9 cellular contexts compared by ENCODE assay signal in genomic region chr2:238169708-238170251, GRCh38. TPM values are rescaled to one million over a fixed set of nuclear protein-coding genes. Genes with fewer than 3 reads are reported as not detected.
DNase-seq lines count a peak whose midpoint lies in the region; ATAC-seq and TF ChIP-seq lines count a peak whose summit lies in the region.
"Had no signal": no experiment of that assay in that cellular context is flagged by ENCODE, and none has a peak within 500 bp of the region (broad histone marks: within the 10 kb centered on the region; RNA-seq: fewer than 3 reads in every experiment).

No MANE protein-coding gene starts in this region.

- TF ChIP-seq CTCF in thyroid gland (IDR thresholded peaks at IDR 0.05) (no peak), WTC11 (IDR thresholded peaks at IDR 0.05) (no peak)

- H3K27me3 Mint-ChIP-seq in T-helper 1 cell treated with Interleukin-12 subunit alpha and Interleukin-12 subunit beta and Interleukin-4 antibody, amounts not matched to agents 30 μg/mL and 1 μg/mL, for 36 hours (ENCODE audit: low read depth), result peaks cover 9% of the 10 kb centered on the region
- peaks cover 5 to 19% (median 10%) of the 10 kb centered on the region in 3 donors for H3K27me3 Mint-ChIP-seq in immature natural killer cell (ENCODE audit: low read depth in 3 of 3)
- H3K27me3 Mint-ChIP-seq in WTC11 (ENCODE audit: low read depth), result peaks cover 12% of the 10 kb centered on the region

- CTCF ChIA-PET in WTC11 (lab: Charles Lee), result interaction anchor here (0.6 kb wide), 1 partner anchor 12 kb away, joined by 3 read pairs; no protein-coding TSS in a partner anchor

- no peaks in the 10 kb centered on the region for H3K4me1 Mint-ChIP-seq in T-helper 1 cell treated with Interleukin-12 subunit alpha and Interleukin-12 subunit beta and Interleukin-4 antibody, amounts not matched to agents 30 μg/mL and 1 μg/mL, for 36 hours (ENCODE audit: low read depth)
- peaks cover 68 to 74% of the 10 kb centered on the region in 2 donors for H3K4me1 Mint-ChIP-seq in immature natural killer cell
- H3K4me1 Mint-ChIP-seq in WTC11, result no peaks in the 10 kb centered on the region

- H3K36me3 Mint-ChIP-seq in T-helper 1 cell treated with Interleukin-12 subunit alpha and Interleukin-12 subunit beta and Interleukin-4 antibody, amounts not matched to agents 30 μg/mL and 1 μg/mL, for 36 hours (ENCODE audit: low read depth), result peaks cover 22% of the 10 kb centered on the region
- H3K36me3 Mint-ChIP-seq in immature natural killer cell (peaks cover 20 to 32% (median 21%) of the 10 kb centered on the region in 3 donors), WTC11 (peaks cover 39% of the 10 kb centered on the region)

- H3K27me3 ChIP-seq in thyroid gland, result no peaks in the 10 kb centered on the region

- peaks cover 14 to 20% of the 10 kb centered on the region in 2 donors for H3K36me3 ChIP-seq in thyroid gland

- peak overlapping the region; percentile 29 for H3K27ac Mint-ChIP-seq in T-helper 1 cell treated with Interleukin-12 subunit alpha and Interleukin-12 subunit beta and Interleukin-4 antibody, amounts not matched to agents 30 μg/mL and 1 μg/mL, for 36 hours
- H3K27ac Mint-ChIP-seq in immature natural killer cell, result peak overlapping the region in 5 of 6 donors; percentile 62 to 88 (median 84)
- H3K27ac Mint-ChIP-seq in WTC11, result no peak overlapping the region

- peaks cover 67 to 87% of the 10 kb centered on the region in 2 donors for H3K4me1 ChIP-seq in thyroid gland

- 37 to 40% methylated on average over 5 of the region's 5 CpGs for whole genome bisulfite sequencing in thyroid gland, 2 donors

- H3K27ac ChIP-seq in thyroid gland, result peak overlapping the region; percentile 47 to 78 (median 51)

- no peaks in the 10 kb centered on the region for H3K9me3 Mint-ChIP-seq in T-helper 1 cell treated with Interleukin-12 subunit alpha and Interleukin-12 subunit beta and Interleukin-4 antibody, amounts not matched to agents 30 μg/mL and 1 μg/mL, for 36 hours
- H3K9me3 Mint-ChIP-seq in immature natural killer cell, result no peaks in the 10 kb centered on the region
- H3K9me3 Mint-ChIP-seq in WTC11, result no peaks in the 10 kb centered on the region
- H3K9me3 Mint-ChIP-seq: CD4-positive, CD25-positive, alpha-beta regulatory T cell had no signal

- POLR2A ChIA-PET in WTC11 (lab: Charles Lee), result no interaction called here

- no peaks in the 10 kb centered on the region for H3K9me3 ChIP-seq in thyroid gland

- no peak overlapping the region for H3K4me3 ChIP-seq in thyroid gland (replicated peaks in 1 of 3)

- no peak for DNase-seq in T-helper 1 cell
- peak; percentile 85 for DNase-seq in amniotic stem cell (lab: John Stamatoyannopoulos, UW)
- no peak for DNase-seq in immature natural killer cell
- DNase-seq in thyroid gland, result peak; percentile 70 to 78
- DNase-seq in DMS79 treated with DMSO at 0.1 percent for 48 hours (lab: John Stamatoyannopoulos, UW), result no peak
- DNase-seq in WTC11 (ENCODE audit: low spot score), result no peak
- DNase-seq: CD4-positive, CD25-positive, alpha-beta regulatory T cell had no signal

- no peak for TF ChIP-seq POLR2A in thyroid gland (IDR thresholded peaks at IDR 0.05)

- intact Hi-C loops in thyroid gland (cut with DNase I), result no loop called here

- H3K4me3 Mint-ChIP-seq in T-helper 1 cell treated with Interleukin-12 subunit alpha and Interleukin-12 subunit beta and Interleukin-4 antibody, amounts not matched to agents 30 μg/mL and 1 μg/mL, for 36 hours, result no peak overlapping the region
- H3K4me3 Mint-ChIP-seq in immature natural killer cell (peak overlapping the region in 3 of 5 donors; percentile 54 to 66 (median 62)), WTC11 (no peak overlapping the region)
- H3K4me3 Mint-ChIP-seq: CD4-positive, CD25-positive, alpha-beta regulatory T cell had no signal

- ATAC-seq in HG03139 (IDR thresholded peaks at IDR 0.05; ENCODE audit: unreplicated experiment) (no peak), WTC11 (no peak)

TF ChIP-seq in WTC11, 78 proteins besides CTCF, POLR2A, EP300 and RAD21:
- TF ChIP-seq, protein P1, sequence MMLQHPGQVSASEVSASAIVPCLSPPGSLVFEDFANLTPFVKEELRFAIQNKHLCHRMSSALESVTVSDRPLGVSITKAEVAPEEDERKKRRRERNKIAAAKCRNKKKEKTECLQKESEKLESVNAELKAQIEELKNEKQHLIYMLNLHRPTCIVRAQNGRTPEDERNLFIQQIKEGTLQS (CRISPR knock-in tag; conservative IDR thresholded peaks at IDR 0.05), result no peak
- no peak for TF ChIP-seq NFE2L1 (CRISPR knock-in tag; IDR thresholded peaks at IDR 0.05)
- no peak for TF ChIP-seq KAT7 (CRISPR knock-in tag; IDR thresholded peaks at IDR 0.05; ENCODE audit: borderline replicate concordance)
- no peak for TF ChIP-seq RORB (CRISPR knock-in tag; IDR thresholded peaks at IDR 0.05)
- TF ChIP-seq TEAD1 (CRISPR knock-in tag; IDR thresholded peaks at IDR 0.05), result no peak
- TF ChIP-seq ZNF671 (CRISPR knock-in tag; IDR thresholded peaks at IDR 0.05), result no peak
- no peak for TF ChIP-seq PRRX2 (CRISPR knock-in tag; IDR thresholded peaks at IDR 0.05)
- no peak for TF ChIP-seq RELA (CRISPR knock-in tag; IDR thresholded peaks at IDR 0.05; ENCODE audit: borderline replicate concordance)
- TF ChIP-seq IRF2 (CRISPR knock-in tag; IDR thresholded peaks at IDR 0.05; ENCODE audit: borderline replicate concordance, low read depth), result no peak
- no peak for TF ChIP-seq ETV6 (CRISPR knock-in tag; IDR thresholded peaks at IDR 0.05)
- no peak for TF ChIP-seq ZNF232 (CRISPR knock-in tag; IDR thresholded peaks at IDR 0.05)

RNA-seq across cellular contexts. Expression of gene ERFE, which starts 11.0 kb away (rescaled TPM):
- 1 to 10 TPM; 4.6 to 6.2 (median 5.7) TPM for polyA plus RNA-seq in immature natural killer cell
- 10 to 100 TPM in 1 of 4 donors, 1 to 10 TPM in 3; 2.8 to 15.3 (median 5.8) TPM for total RNA-seq in thyroid gland
- 4.5 to 6.3 TPM (median 6.0 TPM) in 3 replicates for total RNA-seq in WTC11 (2021)
- total RNA-seq: CD4-positive, CD25-positive, alpha-beta regulatory T cell had no signal

RNA-seq across cellular contexts. Expression of gene KLHL30, which starts 31.3 kb away (rescaled TPM):
- polyA plus RNA-seq in immature natural killer cell, result not detected
- total RNA-seq in thyroid gland (under 1 TPM; 0.20 to 0.67 (median 0.38) TPM), WTC11 (2021) (0.07 TPM in 1 of 3 replicates, not detected in the others)
- total RNA-seq: CD4-positive, CD25-positive, alpha-beta regulatory T cell had no signal
- polyA plus RNA-seq: CD4-positive, CD25-positive, alpha-beta regulatory T cell had no signal

RNA-seq across cellular contexts. Expression of gene ILKAP, which starts 33.7 kb away (rescaled TPM):
- polyA plus RNA-seq in immature natural killer cell, result 10 to 100 TPM; 59.2 to 82.8 (median 59.3) TPM
- total RNA-seq in thyroid gland, result 10 to 100 TPM; 33.4 to 52.0 (median 41.0) TPM
- 26.4 to 32.7 TPM (median 26.7 TPM) in 3 replicates for total RNA-seq in WTC11 (2021)

Comparison
In these comparisons a context has a peak if more than half of its experiments do, and no peak if none do; other contexts are left out.
1. H3K4me3 Mint-ChIP-seq: peak in immature natural killer cell (3 of 5); none in T-helper 1 cell treated with Interleukin-12 subunit alpha and Interleukin-12 subunit beta and Interleukin-4 antibody, amounts not matched to agents 30 μg/mL and 1 μg/mL, for 36 hours (single experiment) and WTC11 (single experiment).
2. DNase-seq: peak in amniotic stem cell (single experiment) and thyroid gland (2 of 2); none in T-helper 1 cell (0 of 5), immature natural killer cell (0 of 3), DMS79 treated with DMSO at 0.1 percent for 48 hours (single experiment) and WTC11 (single experiment).